In the genomic region with DNA sequence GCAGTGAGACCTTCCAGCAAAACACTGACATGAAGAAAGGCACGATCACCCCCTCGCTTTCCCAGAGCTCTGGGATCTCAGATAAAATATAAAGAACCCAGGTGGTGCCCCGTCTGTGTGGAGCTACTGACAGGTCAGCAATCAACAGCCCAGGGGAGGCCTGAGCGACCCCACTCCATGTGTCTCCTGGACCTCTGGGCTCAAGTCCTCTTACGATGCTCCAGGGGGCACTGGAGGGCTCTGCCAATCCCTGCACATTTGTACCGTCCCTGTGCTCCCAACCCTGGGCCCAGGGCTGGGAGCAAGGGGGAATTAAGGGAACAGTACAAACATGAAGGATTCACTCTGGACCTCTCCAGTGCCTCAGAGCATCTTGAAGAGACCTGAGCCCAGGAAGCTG, we compare ENCODE assay signal across 1 cellular context.
TF ChIP-seq lines count a peak whose summit lies in the region.

No MANE protein-coding gene starts in this region.

TF ChIP-seq in H1, 55 proteins besides CTCF, POLR2A, EP300 and RAD21:
- no peak for TF ChIP-seq SP4 (IDR thresholded peaks at IDR 0.05; ENCODE audit: low read length)
- TF ChIP-seq TCF12 (IDR thresholded peaks at IDR 0.05; ENCODE audit: low read depth, low read length): no peak
- no peak for TF ChIP-seq SIN3A (conservative IDR thresholded peaks at IDR 0.05 in 1 of 2, IDR thresholded peaks at IDR 0.05 in 1 of 2; ENCODE audit: low read depth in 1 of 2, low read length in 2 of 2)
- TF ChIP-seq BRCA1 (IDR thresholded peaks at IDR 0.05; ENCODE audit: low read depth, low read length): no peak
- no peak for TF ChIP-seq ZNF274 (IDR thresholded peaks at IDR 0.05; ENCODE audit: borderline replicate concordance, extremely low read depth, low read length)
